15 cellular contexts compared by ENCODE assay signal in genomic region chr1:20439282-20439681, GRCh38. TPM values are rescaled to one million over a fixed set of nuclear protein-coding genes. Genes with fewer than 3 reads are reported as not detected.
A peak's percentile ranks its signal among the peaks of the same experiment; 100 is the strongest.
DNase-seq lines count a peak whose midpoint lies in the region; ATAC-seq and TF ChIP-seq lines count a peak whose summit lies in the region.
"Had no signal": no experiment of that assay in that cellular context is flagged by ENCODE, and none has a peak within 500 bp of the region (broad histone marks: within the 10 kb centered on the region; RNA-seq: fewer than 3 reads in every experiment).

No MANE protein-coding gene starts in this region.

- no peaks in the 10 kb centered on the region for H3K9me2 ChIP-seq in SK-N-SH

- CTCF ChIA-PET in SK-N-SH (lab: Yijun Ruan, JAX), result interaction anchor here (0.9 to 3.4 kb wide), 8 partner anchors 10 to 222 kb away, joined by 3 to 22 read pairs (median 4); no protein-coding TSS in a partner anchor

- no peaks in the 10 kb centered on the region for H3K79me2 ChIP-seq in SK-N-SH (ENCODE audit: insufficient read depth)

- no peak overlapping the region for H3K4me3 ChIP-seq in SK-N-SH (ENCODE audit: low read depth in 2 of 2, low read length in 1 of 2)
- no peak overlapping the region for H3K4me3 ChIP-seq in fibroblast of mammary gland (ENCODE audit: control insufficient read depth, low read depth, low read length)
- no peak overlapping the region for H3K4me3 ChIP-seq in left lung
- H3K4me3 ChIP-seq: ovary, upper lobe of right lung had no signal

- H3K36me3 ChIP-seq in SK-N-SH (replicated peaks in 1 of 2; ENCODE audit: control insufficient read depth in 1 of 2, insufficient read depth in 2 of 2, low read length in 1 of 2) (no peaks in the 10 kb centered on the region), left lung (no peaks in the 10 kb centered on the region)
- H3K36me3 ChIP-seq: ovary, upper lobe of right lung had no signal

- H3K9me3 ChIP-seq in SK-N-SH (no peaks in the 10 kb centered on the region), left lung (no peaks in the 10 kb centered on the region)
- H3K9me3 ChIP-seq: ovary, upper lobe of right lung had no signal

- H3K4me1 ChIP-seq in SK-N-SH (ENCODE audit: control insufficient read depth in 1 of 2, insufficient read depth in 2 of 2, low read depth in 1 of 2, low read length in 1 of 2) (peaks cover 0 to 11% of the 10 kb centered on the region in 2 experiments; a peak in 1 of 4 replicates), left lung (no peaks in the 10 kb centered on the region)
- H3K4me1 ChIP-seq: upper lobe of right lung had no signal

- TF ChIP-seq CTCF in SK-N-SH (IDR thresholded peaks at IDR 0.05) (no peak), fibroblast of mammary gland (conservative IDR thresholded peaks at IDR 0.05; ENCODE audit: control insufficient read depth, insufficient read depth, low read depth, low read length) (no peak), left lung (IDR thresholded peaks at IDR 0.05) (no peak)

- DNase-seq in SK-N-SH (no peak), RPMI8226 (peak; percentile 15), fibroblast of mammary gland (ENCODE audit: low read depth) (peak; percentile 56), posterior vena cava (ENCODE audit: low spot score) (peak; percentile 38), left lung (no peak)
- DNase-seq in stimulated activated CD4-positive, alpha-beta T cell treated with anti-CD3 and anti-CD28 coated beads, Interleukin-4, amount 100 ng/mL, for 1 hour, result no peak
- DNase-seq: activated naive CD8-positive, alpha-beta T cell treated with anti-CD3 and anti-CD28 coated beads for 36 hours; NCI-H1417; NCI-H526 treated with DMSO at 0.1 percent for 48 hours; ovary; SIG-M5; upper lobe of right lung had no signal

- no peak overlapping the region for H2AFZ ChIP-seq in SK-N-SH (ENCODE audit: low read depth)

- POLR2A ChIA-PET in SK-N-SH (lab: Yijun Ruan, JAX), result interaction anchor here (0.6 kb wide), 1 partner anchor 64 kb away, joined by 3 read pairs; no protein-coding TSS in a partner anchor

- ATAC-seq in SK-N-SH treated with all-trans-retinoic acid at 6 μM for 48 hours, result no peak
- ATAC-seq in HG03378 (IDR thresholded peaks at IDR 0.05; ENCODE audit: unreplicated experiment), result no peak
- no peak for ATAC-seq in left lung
- ATAC-seq: upper lobe of right lung had no signal

- TF ChIP-seq EP300 in SK-N-SH (IDR thresholded peaks at IDR 0.05; ENCODE audit: borderline replicate concordance in 1 of 2, low read depth in 1 of 2, low read length in 1 of 2), result no peak

- H3K27ac ChIP-seq in SK-N-SH (ENCODE audit: low read depth in 2 of 2, low read length in 1 of 2), result no peak overlapping the region
- H3K27ac ChIP-seq in left lung, result no peak overlapping the region
- H3K27ac ChIP-seq: ovary, upper lobe of right lung, VCaP had no signal

- H3K4me2 ChIP-seq in SK-N-SH, result no peak overlapping the region

- no peaks in the 10 kb centered on the region; the same call in 1 of the 2 replicates for H3K27me3 ChIP-seq in SK-N-SH (ENCODE audit: insufficient read depth)
- peaks cover 0 to 46% of the 10 kb centered on the region in 2 donors for H3K27me3 ChIP-seq in left lung
- H3K27me3 ChIP-seq: ovary had no signal

- H3K9ac ChIP-seq in SK-N-SH, result no peak overlapping the region

- no peak for TF ChIP-seq RAD21 in SK-N-SH (IDR thresholded peaks at IDR 0.05; ENCODE audit: low read length)

- H4K20me1 ChIP-seq in SK-N-SH (ENCODE audit: insufficient read depth), result no peaks in the 10 kb centered on the region

- intact Hi-C loops in posterior vena cava (cut with DNase I), result no loop called here
- intact Hi-C loops in left lung (cut with DNase I), result no loop called here

- H3F3A ChIP-seq in SK-N-SH (replicated peaks; ENCODE audit: insufficient read depth), result no peaks in the 10 kb centered on the region

TF ChIP-seq in SK-N-SH, 30 proteins besides CTCF, POLR2A, EP300 and RAD21:
- TF ChIP-seq GABPA (IDR thresholded peaks at IDR 0.05; ENCODE audit: low read depth) (no peak), FOXJ3 (CRISPR knock-in tag; IDR thresholded peaks at IDR 0.05) (no peak), MXI1 (IDR thresholded peaks at IDR 0.05; ENCODE audit: low read depth, low read length) (no peak), REST (IDR thresholded peaks at IDR 0.05; ENCODE audit: low read depth, low read length) (peak; percentile 93)

TF ChIP-seq in SK-N-SH treated with all-trans-retinoic acid at 6 μM for 48 hours, 23 proteins besides CTCF, POLR2A, EP300 and RAD21:
- no peak for TF ChIP-seq ZNF565 (CRISPR knock-in tag; conservative IDR thresholded peaks at IDR 0.05; ENCODE audit: low read depth)
- no peak for TF ChIP-seq ZC3H10 (CRISPR knock-in tag; IDR thresholded peaks at IDR 0.05)
- no peak for TF ChIP-seq CREB5 (CRISPR knock-in tag; IDR thresholded peaks at IDR 0.05; ENCODE audit: low read depth)
- no peak for TF ChIP-seq PATZ1 (CRISPR knock-in tag; IDR thresholded peaks at IDR 0.05; ENCODE audit: borderline replicate concordance)
- TF ChIP-seq ZNF70 (CRISPR knock-in tag; IDR thresholded peaks at IDR 0.05), result no peak
- no peak for TF ChIP-seq SNAI2 (CRISPR knock-in tag; IDR thresholded peaks at IDR 0.05)
- no peak for TF ChIP-seq CSRNP3 (CRISPR knock-in tag; IDR thresholded peaks at IDR 0.05)
- TF ChIP-seq CSDC2 (CRISPR knock-in tag; IDR thresholded peaks at IDR 0.05), result no peak

RNA-seq across cellular contexts. Expression of gene CAMK2N1, which starts 46.7 kb away (rescaled TPM):
- polyA plus RNA-seq in SK-N-SH (2012; rRNA removed), result 2.8 and 5.3 TPM in 2 replicates
- 8.4 and 9.9 TPM in 2 replicates for polyA plus RNA-seq in SK-N-SH (2012; cell fraction: cytosol; rRNA removed)
- polyA plus RNA-seq in SK-N-SH (2012; cell fraction: nucleus; rRNA removed), result 1.3 and 1.6 TPM in 2 replicates
- total RNA-seq in posterior vena cava (10 to 100 TPM; 12.3 to 22.9 TPM), left lung (10 to 100 TPM; 17.9 to 42.2 TPM)

Comparison
In these comparisons a context has a peak if more than half of its experiments do, and no peak if none do; other contexts are left out.
1. DNase-seq: peak in RPMI8226 (single experiment), fibroblast of mammary gland (single experiment) and posterior vena cava (single experiment); none in SK-N-SH (single experiment), stimulated activated CD4-positive, alpha-beta T cell treated with anti-CD3 and anti-CD28 coated beads, Interleukin-4, amount 100 ng/mL, for 1 hour (single experiment) and left lung (0 of 2).